16 cellular contexts compared by ENCODE assay signal in genomic region chr20:58072695-58073671, GRCh38.
DNase-seq lines count a peak whose midpoint lies in the region; ATAC-seq and TF ChIP-seq lines count a peak whose summit lies in the region.
"Had no signal": no experiment of that assay in that cellular context is flagged by ENCODE, and none has a peak within 500 bp of the region (broad histone marks: within the 10 kb centered on the region; RNA-seq: fewer than 3 reads in every experiment).

No MANE protein-coding gene starts in this region.

- H3K36me3 Mint-ChIP-seq in activated CD8-positive, alpha-beta memory T cell treated with anti-CD3 and anti-CD28 coated beads, Interleukin-2, amount 10 ng/mL, durations not matched to agents 7 days and 5 days = no peaks in the 10 kb centered on the region
- no peaks in the 10 kb centered on the region for H3K36me3 Mint-ChIP-seq in immature natural killer cell
- H3K36me3 Mint-ChIP-seq: CD8-positive, alpha-beta T cell had no signal

- H3K4me1 Mint-ChIP-seq in activated CD8-positive, alpha-beta memory T cell treated with anti-CD3 and anti-CD28 coated beads, Interleukin-2, amount 10 ng/mL, durations not matched to agents 7 days and 5 days = peaks cover 4% of the 10 kb centered on the region
- H3K4me1 Mint-ChIP-seq in immature natural killer cell = no peaks in the 10 kb centered on the region

- no peak overlapping the region for H3K4ac ChIP-seq in neuronal stem cell (ENCODE audit: low read length)

- no peak for ATAC-seq in activated CD8-positive, alpha-beta memory T cell treated with anti-CD3 and anti-CD28 coated beads, Interleukin-2, amount 10 ng/mL, durations not matched to agents 7 days and 5 days
- ATAC-seq: CD8-positive, alpha-beta T cell had no signal

- TF ChIP-seq CTCF in esophagus muscularis mucosa (IDR thresholded peaks at IDR 0.05) (no peak), vagina (IDR thresholded peaks at IDR 0.05) (no peak)

- peak overlapping the region; percentile 38 for H3K9ac ChIP-seq in neuronal stem cell (ENCODE audit: low read depth, low read length, poor library complexity)
- H3K9ac ChIP-seq: BLaER1 had no signal

- no peak for TF ChIP-seq EP300 in esophagus muscularis mucosa (IDR thresholded peaks at IDR 0.05)

- peaks cover 0 to 4% (median 0%) of the 10 kb centered on the region in 4 donors for H3K9me3 ChIP-seq in esophagus muscularis mucosa
- no peaks in the 10 kb centered on the region for H3K9me3 ChIP-seq in neuronal stem cell (replicated peaks in 1 of 2; ENCODE audit: control insufficient read depth in 2 of 2, insufficient read depth in 1 of 2, low read depth in 1 of 2, low read length in 2 of 2)
- H3K9me3 ChIP-seq in vagina = no peaks in the 10 kb centered on the region
- H3K9me3 ChIP-seq: HAP-1 had no signal

- no peak overlapping the region for H2BK12ac ChIP-seq in neuronal stem cell (ENCODE audit: low read length)

- no peaks in the 10 kb centered on the region for H3K36me3 ChIP-seq in esophagus muscularis mucosa
- H3K36me3 ChIP-seq in neuronal stem cell (replicated peaks in 1 of 2; ENCODE audit: control insufficient read depth in 2 of 2, insufficient read depth in 2 of 2, low read length in 2 of 2) = no peaks in the 10 kb centered on the region
- no peaks in the 10 kb centered on the region for H3K36me3 ChIP-seq in vagina
- H3K36me3 ChIP-seq: BLaER1, HAP-1 had no signal

- H3K4me3 Mint-ChIP-seq in activated CD8-positive, alpha-beta memory T cell treated with anti-CD3 and anti-CD28 coated beads, Interleukin-2, amount 10 ng/mL, durations not matched to agents 7 days and 5 days = no peak overlapping the region
- H3K4me3 Mint-ChIP-seq in immature natural killer cell = no peak overlapping the region
- H3K4me3 Mint-ChIP-seq: CD8-positive, alpha-beta T cell had no signal

- no peak overlapping the region for H2BK120ac ChIP-seq in neuronal stem cell (ENCODE audit: low read depth, low read length)

- intact Hi-C loops in esophagus muscularis mucosa (cut with DNase I) (no loop called here), vagina (cut with DNase I) (no loop called here)

- H2BK15ac ChIP-seq in neuronal stem cell (ENCODE audit: low read length) = peak overlapping the region; percentile 64

- H3K27ac ChIP-seq in esophagus muscularis mucosa (replicated peaks in 1 of 4) = no peak overlapping the region
- H3K27ac ChIP-seq in neuronal stem cell (replicated peaks; ENCODE audit: low read length) = no peak overlapping the region
- H3K27ac ChIP-seq in vagina = no peak overlapping the region
- H3K27ac ChIP-seq: BLaER1 had no signal

- no peak overlapping the region for H3K4me2 ChIP-seq in neuronal stem cell (ENCODE audit: insufficient read depth, low read length, poor library complexity, severe bottlenecking)

- H3K27ac Mint-ChIP-seq in activated CD8-positive, alpha-beta memory T cell treated with anti-CD3 and anti-CD28 coated beads, Interleukin-2, amount 10 ng/mL, durations not matched to agents 7 days and 5 days = no peak overlapping the region
- H3K27ac Mint-ChIP-seq in immature natural killer cell = no peak overlapping the region
- H3K27ac Mint-ChIP-seq: CD8-positive, alpha-beta T cell had no signal

- POLR2A ChIA-PET in HEK293T (lab: Yijun Ruan, JAX) = no interaction called here

- H3K4me3 ChIP-seq in esophagus muscularis mucosa (no peak overlapping the region), neuronal stem cell (ENCODE audit: low read length in 2 of 2) (no peak overlapping the region), vagina (no peak overlapping the region)
- H3K4me3 ChIP-seq: BLaER1, HAP-1 had no signal

- no peak overlapping the region for H3K14ac ChIP-seq in neuronal stem cell (ENCODE audit: low read length)

- H3K9me3 Mint-ChIP-seq in activated CD8-positive, alpha-beta memory T cell treated with anti-CD3 and anti-CD28 coated beads, Interleukin-2, amount 10 ng/mL, durations not matched to agents 7 days and 5 days (ENCODE audit: low read depth) = no peaks in the 10 kb centered on the region
- no peaks in the 10 kb centered on the region for H3K9me3 Mint-ChIP-seq in immature natural killer cell
- H3K9me3 Mint-ChIP-seq: CD8-positive, alpha-beta T cell had no signal

- WGBS in esophagus muscularis mucosa = 92% methylated on average over 8 of the region's 15 CpGs
- no CpG with 5 or more reads among the region's 15 CpGs for WGBS in neuronal stem cell (ENCODE audit: extremely low coverage in 2 of 2, insufficient read length in 2 of 2, insufficient replicate concordance in 1 of 2), 2 donors

- no peaks in the 10 kb centered on the region for H3K79me1 ChIP-seq in neuronal stem cell (ENCODE audit: low read depth, low read length)

- H2BK5ac ChIP-seq in neuronal stem cell (ENCODE audit: low read length) = no peak overlapping the region

- H3K18ac ChIP-seq in neuronal stem cell (ENCODE audit: low read length) = peak overlapping the region; percentile 45

- peaks cover 2% of the 10 kb centered on the region for H3K27me3 Mint-ChIP-seq in activated CD8-positive, alpha-beta memory T cell treated with anti-CD3 and anti-CD28 coated beads, Interleukin-2, amount 10 ng/mL, durations not matched to agents 7 days and 5 days
- H3K27me3 Mint-ChIP-seq in immature natural killer cell (ENCODE audit: low read depth in 3 of 3) = peaks cover 0 to 8% (median 4%) of the 10 kb centered on the region in 3 donors

- peak; percentile 18 for DNase-seq in activated CD8-positive, alpha-beta memory T cell treated with anti-CD3 and anti-CD28 coated beads, Interleukin-2, amount 10 ng/mL, durations not matched to agents 7 days and 5 days
- DNase-seq in activated CD8-positive, alpha-beta memory T cell treated with anti-CD3 and anti-CD28 coated beads, Interleukin-2, amount 50 U/mL, for 4 hours = no peak
- DNase-seq in esophagus muscularis mucosa (ENCODE audit: extremely low spot score) = peak; percentile 90
- DNase-seq in neuronal stem cell (ENCODE audit: low spot score) = no peak
- peak; percentile 65 to 89 for DNase-seq in vagina (ENCODE audit: extremely low spot score in 2 of 2)
- DNase-seq in immature natural killer cell = no peak
- no peak for DNase-seq in cortex of kidney (lab: John Stamatoyannopoulos, UW)
- no peak for DNase-seq in HEK293T (ENCODE audit: extremely low spot score)
- DNase-seq: CD8-positive, alpha-beta T cell; DMS79; MV-4-11; NCI-H1930; NCI-H446; OCI-M1 had no signal

- no peak overlapping the region for H4K91ac ChIP-seq in neuronal stem cell (ENCODE audit: low read depth, low read length, poor library complexity)

- no peak overlapping the region for H2AFZ ChIP-seq in neuronal stem cell (ENCODE audit: low read length)

- CTCF ChIA-PET in activated CD8-positive, alpha-beta memory T cell treated with anti-CD3 and anti-CD28 coated beads, Interleukin-2, amount 10 ng/mL, durations not matched to agents 7 days and 5 days (lab: Charles Lee) = no interaction called here
- CTCF ChIA-PET in HEK293T (lab: Yijun Ruan, JAX) = no interaction called here

- no peak overlapping the region for H3K23ac ChIP-seq in neuronal stem cell (ENCODE audit: low read depth, low read length, poor library complexity)

- TF ChIP-seq POLR2A in esophagus muscularis mucosa (IDR thresholded peaks at IDR 0.05; ENCODE audit: low read depth) (no peak), vagina (IDR thresholded peaks at IDR 0.05) (no peak)

- no peak overlapping the region for H4K8ac ChIP-seq in neuronal stem cell (ENCODE audit: low read depth, low read length)

- H3K4me1 ChIP-seq in esophagus muscularis mucosa (peaks cover 0 to 17% (median 4%) of the 10 kb centered on the region in 4 donors), neuronal stem cell (ENCODE audit: control insufficient read depth in 2 of 2, insufficient read depth in 1 of 2, low read depth in 1 of 2, low read length in 2 of 2) (peaks cover 0 to 5% of the 10 kb centered on the region in 2 donors), vagina (peaks cover 10% of the 10 kb centered on the region)
- H3K4me1 ChIP-seq: HAP-1 had no signal

- no peak overlapping the region for H2AK5ac ChIP-seq in neuronal stem cell (ENCODE audit: low read depth, low read length)

- H3K27me3 ChIP-seq in esophagus muscularis mucosa = peaks cover 0 to 9% (median 0%) of the 10 kb centered on the region in 4 donors
- no peaks in the 10 kb centered on the region for H3K27me3 ChIP-seq in neuronal stem cell (ENCODE audit: control insufficient read depth in 3 of 3, insufficient read depth in 3 of 3, low read depth in 1 of 3, low read length in 3 of 3)
- H3K27me3 ChIP-seq in vagina = no peaks in the 10 kb centered on the region
- H3K27me3 ChIP-seq: BLaER1 had no signal

TF ChIP-seq in HEK293T, 16 proteins besides CTCF, POLR2A, EP300 and RAD21:
- no peak for TF ChIP-seq FOXK2 (IDR thresholded peaks at IDR 0.05)
- no peak for TF ChIP-seq SUZ12 (IDR thresholded peaks at IDR 0.05)
- TF ChIP-seq NFRKB (IDR thresholded peaks at IDR 0.05) = no peak
- TF ChIP-seq LEF1 (IDR thresholded peaks at IDR 0.05; ENCODE audit: borderline replicate concordance) = no peak
- TF ChIP-seq ZNF384 (IDR thresholded peaks at IDR 0.05) = no peak
- no peak for TF ChIP-seq CTBP1 (IDR thresholded peaks at IDR 0.05; ENCODE audit: borderline replicate concordance)
- no peak for TF ChIP-seq ELF4 (IDR thresholded peaks at IDR 0.05)
- no peak for TF ChIP-seq SP1 (IDR thresholded peaks at IDR 0.05)
- TF ChIP-seq FOXA1 (IDR thresholded peaks at IDR 0.05) = no peak
- TF ChIP-seq L3MBTL2 (conservative IDR thresholded peaks at IDR 0.05) = no peak
- TF ChIP-seq PKNOX1 (IDR thresholded peaks at IDR 0.05) = no peak
- no peak for TF ChIP-seq HDGF (IDR thresholded peaks at IDR 0.05; ENCODE audit: borderline replicate concordance)

Comparison
In these comparisons a context has a peak if more than half of its experiments do, and no peak if none do; other contexts are left out.
1. DNase-seq: peak in activated CD8-positive, alpha-beta memory T cell treated with anti-CD3 and anti-CD28 coated beads, Interleukin-2, amount 10 ng/mL, durations not matched to agents 7 days and 5 days (single experiment), esophagus muscularis mucosa (single experiment) and vagina (2 of 2); none in activated CD8-positive, alpha-beta memory T cell treated with anti-CD3 and anti-CD28 coated beads, Interleukin-2, amount 50 U/mL, for 4 hours (single experiment), neuronal stem cell (single experiment), immature natural killer cell (0 of 3), cortex of kidney (single experiment) and HEK293T (single experiment).